In genomic region chr1:239315623-239316217, GRCh38 we compare ENCODE assay signal across 17 cellular contexts.
"Had no signal": no experiment of that assay in that cellular context is flagged by ENCODE, and none has a peak within 500 bp of the region (broad histone marks: within the 10 kb centered on the region; RNA-seq: fewer than 3 reads in every experiment).

No MANE protein-coding gene starts in this region.

- H3K4me1 Mint-ChIP-seq: activated B cell treated with CpG ODN at 0.5 μM for 24 hours; naive thymus-derived CD4-positive, alpha-beta T cell had no signal

- H3K27me3 ChIP-seq: right atrium auricular region, suprapubic skin had no signal

- ATAC-seq: activated CD8-positive, alpha-beta T cell treated with anti-CD3 and anti-CD28 coated beads for 36 hours; activated naive CD4-positive, alpha-beta T cell treated with anti-CD3 and anti-CD28 coated beads, Interleukin-2, amount 50 U/mL, for 72 hours; naive thymus-derived CD4-positive, alpha-beta T cell; stimulated activated naive CD8-positive, alpha-beta T cell treated with anti-CD3 and anti-CD28 coated beads, Interleukin-15, Interleukin-2, amounts not matched to agents 100 U/mL and 50 U/mL, for 24 hours had no signal

- DNase-seq: activated B cell treated with CpG ODN at 0.5 μM for 24 hours; activated CD4-positive, alpha-beta T cell treated with anti-CD3 and anti-CD28 coated beads for 48 hours; activated CD8-positive, alpha-beta T cell treated with anti-CD3 and anti-CD28 coated beads for 36 hours; activated effector memory CD4-positive, alpha-beta T cell treated with anti-CD3 and anti-CD28 coated beads, Interleukin-2, amount 50 U/mL, for 16 hours; activated T-cell treated with anti-CD3 and anti-CD28 coated beads, Interleukin-2, amount 50 U/mL, for 48 hours; effector CD4-positive, alpha-beta T cell; foreskin melanocyte; mammary epithelial cell; naive thymus-derived CD4-positive, alpha-beta T cell; stimulated activated naive CD8-positive, alpha-beta T cell treated with anti-CD3 and anti-CD28 coated beads, Interleukin-15, Interleukin-2, amounts not matched to agents 100 U/mL and 50 U/mL, for 24 hours; trophoblast cell had no signal

- H3K4me1 ChIP-seq: right atrium auricular region, suprapubic skin had no signal

- H3K9me3 Mint-ChIP-seq: activated B cell treated with CpG ODN at 0.5 μM for 24 hours; activated CD8-positive, alpha-beta T cell treated with anti-CD3 and anti-CD28 coated beads for 36 hours; activated naive CD4-positive, alpha-beta T cell treated with anti-CD3 and anti-CD28 coated beads, Interleukin-2, amount 50 U/mL, for 72 hours; naive thymus-derived CD4-positive, alpha-beta T cell; T-helper 2 cell treated with Interferon-gamma antibody and Interleukin-4, amounts not matched to agents 5 μg/mL and 100 μg/mL, for 36 hours had no signal

- H3K4me3 ChIP-seq: right atrium auricular region, skin epidermis, suprapubic skin had no signal

- H3K27ac Mint-ChIP-seq: activated B cell treated with CpG ODN at 0.5 μM for 24 hours; activated CD8-positive, alpha-beta T cell treated with anti-CD3 and anti-CD28 coated beads for 36 hours; activated naive CD4-positive, alpha-beta T cell treated with anti-CD3 and anti-CD28 coated beads, Interleukin-2, amount 50 U/mL, for 72 hours; naive thymus-derived CD4-positive, alpha-beta T cell; T-helper 2 cell treated with Interferon-gamma antibody and Interleukin-4, amounts not matched to agents 5 μg/mL and 100 μg/mL, for 36 hours had no signal

- H3K36me3 ChIP-seq: right atrium auricular region, suprapubic skin had no signal

- H3K4me3 Mint-ChIP-seq: activated B cell treated with CpG ODN at 0.5 μM for 24 hours; activated CD8-positive, alpha-beta T cell treated with anti-CD3 and anti-CD28 coated beads for 36 hours; naive thymus-derived CD4-positive, alpha-beta T cell; T-helper 2 cell treated with Interferon-gamma antibody and Interleukin-4, amounts not matched to agents 5 μg/mL and 100 μg/mL, for 36 hours had no signal

- H3K36me3 Mint-ChIP-seq: activated naive CD4-positive, alpha-beta T cell treated with anti-CD3 and anti-CD28 coated beads, Interleukin-2, amount 50 U/mL, for 72 hours; naive thymus-derived CD4-positive, alpha-beta T cell had no signal

- H3K27me3 Mint-ChIP-seq: activated B cell treated with CpG ODN at 0.5 μM for 24 hours had no signal

- H3K9me3 ChIP-seq: right atrium auricular region, suprapubic skin had no signal

- FAIRE-seq: colon had no signal

- H3K27ac ChIP-seq: right atrium auricular region, skin epidermis, suprapubic skin had no signal
